Comparison of ENCODE assay signal across 17 cellular contexts in genomic region chr10:27022048-27022447, GRCh38.
DNase-seq lines count a peak whose midpoint lies in the region; ATAC-seq and TF ChIP-seq lines count a peak whose summit lies in the region.
"Had no signal": no experiment of that assay in that cellular context is flagged by ENCODE, and none has a peak within 500 bp of the region (broad histone marks: within the 10 kb centered on the region; RNA-seq: fewer than 3 reads in every experiment).

No MANE protein-coding gene starts in this region.

- no peaks in the 10 kb centered on the region for H3K36me3 ChIP-seq in CD8-positive, alpha-beta memory T cell (ENCODE audit: insufficient read depth, low read length)
- H3K36me3 ChIP-seq: BLaER1 had no signal

- no peak for TF ChIP-seq CTCF in activated CD8-positive, alpha-beta T cell treated with anti-CD3 and anti-CD28 coated beads for 36 hours (IDR thresholded peaks at IDR 0.05)
- TF ChIP-seq CTCF in H9 (conservative IDR thresholded peaks at IDR 0.05) (peak; percentile 48; the same call in 2 of the 3 replicates), epithelial cell of proximal tubule (conservative IDR thresholded peaks at IDR 0.05; ENCODE audit: low read depth, low read length) (peak; percentile 12)

- no peaks in the 10 kb centered on the region for H3K27me3 Mint-ChIP-seq in activated CD8-positive, alpha-beta T cell treated with anti-CD3 and anti-CD28 coated beads, Interleukin-2, amount 10 ng/mL, durations not matched to agents 7 days and 5 days (ENCODE audit: low read depth)
- H3K27me3 Mint-ChIP-seq in activated CD8-positive, alpha-beta T cell treated with anti-CD3 and anti-CD28 coated beads for 36 hours, result no peaks in the 10 kb centered on the region
- H3K27me3 Mint-ChIP-seq in H9 (ENCODE audit: low read depth), result no peaks in the 10 kb centered on the region; the same call in 1 of the 2 replicates
- no peaks in the 10 kb centered on the region for H3K27me3 Mint-ChIP-seq in CD8-positive, alpha-beta memory T cell

- H3K27ac Mint-ChIP-seq in activated CD8-positive, alpha-beta T cell treated with anti-CD3 and anti-CD28 coated beads, Interleukin-2, amount 10 ng/mL, durations not matched to agents 7 days and 5 days, result peak overlapping the region; percentile 43
- H3K27ac Mint-ChIP-seq in activated CD8-positive, alpha-beta T cell treated with anti-CD3 and anti-CD28 coated beads for 36 hours, result no peak overlapping the region
- peak overlapping the region in 1 of 3 experiments; percentile 26; a peak in 1 of 7 replicates for H3K27ac Mint-ChIP-seq in H9
- peak overlapping the region in 1 of 8 donors; percentile 30 for H3K27ac Mint-ChIP-seq in CD8-positive, alpha-beta memory T cell

- no peak overlapping the region for H3K9ac ChIP-seq in H9 (ENCODE audit: extremely low read depth, insufficient read length, low read length)
- H3K9ac ChIP-seq: BLaER1, KMS-11 had no signal

- H2BK20ac ChIP-seq in H9 (ENCODE audit: low read depth, low read length, poor library complexity, severe bottlenecking), result no peak overlapping the region

- no peaks in the 10 kb centered on the region for H4K20me1 ChIP-seq in H9 (ENCODE audit: control insufficient read depth, insufficient read depth, insufficient read length)
- H4K20me1 ChIP-seq: BLaER1 had no signal

- POLR2A ChIA-PET in activated CD8-positive, alpha-beta T cell treated with anti-CD3 and anti-CD28 coated beads, Interleukin-2, amount 10 ng/mL, durations not matched to agents 7 days and 5 days (lab: Charles Lee), result no interaction called here
- POLR2A ChIA-PET in activated CD8-positive, alpha-beta T cell treated with anti-CD3 and anti-CD28 coated beads for 36 hours (lab: Charles Lee), result no interaction called here
- POLR2A ChIA-PET in CD8-positive, alpha-beta memory T cell (lab: Charles Lee), result no interaction called here

- H2AFZ ChIP-seq in H9 (ENCODE audit: low read length), result no peak overlapping the region

- H3K9me3 ChIP-seq in H9 (ENCODE audit: control insufficient read depth, low read depth, low read length), result no peaks in the 10 kb centered on the region
- no peaks in the 10 kb centered on the region for H3K9me3 ChIP-seq in CD8-positive, alpha-beta memory T cell (ENCODE audit: low read length)
- H3K9me3 ChIP-seq: BLaER1, HAP-1, SJCRH30 had no signal

- H2BK15ac ChIP-seq in H9 (ENCODE audit: low read depth, low read length), result no peak overlapping the region

- no peak for ATAC-seq in activated CD8-positive, alpha-beta T cell treated with anti-CD3 and anti-CD28 coated beads, Interleukin-2, amount 10 ng/mL, durations not matched to agents 7 days and 5 days
- no peak for ATAC-seq in activated CD8-positive, alpha-beta T cell treated with anti-CD3 and anti-CD28 coated beads for 36 hours
- ATAC-seq in HG03095 (IDR thresholded peaks at IDR 0.05; ENCODE audit: unreplicated experiment), result no peak

- no CpG with 5 or more reads among the region's 2 CpGs for WGBS in H9 (ENCODE audit: extremely low coverage, insufficient read length, low lambda C conversion rate)

- no peak overlapping the region for H2AK5ac ChIP-seq in H9 (ENCODE audit: insufficient read length, low read length)

- no peak overlapping the region for H3K14ac ChIP-seq in H9 (ENCODE audit: insufficient read depth, low read length)

- no peak overlapping the region for H3K4ac ChIP-seq in H9 (ENCODE audit: low read depth, low read length)

- no peak overlapping the region for H3K4me3 Mint-ChIP-seq in activated CD8-positive, alpha-beta T cell treated with anti-CD3 and anti-CD28 coated beads, Interleukin-2, amount 10 ng/mL, durations not matched to agents 7 days and 5 days
- H3K4me3 Mint-ChIP-seq in activated CD8-positive, alpha-beta T cell treated with anti-CD3 and anti-CD28 coated beads for 36 hours, result no peak overlapping the region
- no peak overlapping the region for H3K4me3 Mint-ChIP-seq in H9
- no peak overlapping the region for H3K4me3 Mint-ChIP-seq in CD8-positive, alpha-beta memory T cell

- H2BK12ac ChIP-seq in H9 (ENCODE audit: insufficient read length, low read depth, low read length), result no peak overlapping the region

- H3K9me3 Mint-ChIP-seq in activated CD8-positive, alpha-beta T cell treated with anti-CD3 and anti-CD28 coated beads, Interleukin-2, amount 10 ng/mL, durations not matched to agents 7 days and 5 days (ENCODE audit: insufficient read depth), result no peaks in the 10 kb centered on the region
- no peaks in the 10 kb centered on the region for H3K9me3 Mint-ChIP-seq in activated CD8-positive, alpha-beta T cell treated with anti-CD3 and anti-CD28 coated beads for 36 hours
- no peaks in the 10 kb centered on the region for H3K9me3 Mint-ChIP-seq in H9
- H3K9me3 Mint-ChIP-seq in CD8-positive, alpha-beta memory T cell, result no peaks in the 10 kb centered on the region

- H3K4me2 ChIP-seq in H9 (ENCODE audit: insufficient read depth, insufficient read length, low read length), result no peak overlapping the region
- H3K4me2 ChIP-seq: BLaER1, KMS-11 had no signal

- H3K23me2 ChIP-seq in H9 (ENCODE audit: insufficient read length, low read depth, low read length, poor library complexity, severe bottlenecking), result no peaks in the 10 kb centered on the region

- no peak overlapping the region for H2BK120ac ChIP-seq in H9 (ENCODE audit: low read depth, low read length, poor library complexity, severe bottlenecking)

- no peak overlapping the region for H3K18ac ChIP-seq in H9 (ENCODE audit: insufficient read length, low read depth, low read length)

- H4K91ac ChIP-seq in H9 (ENCODE audit: insufficient read length, low read depth, low read length), result no peak overlapping the region

- no peaks in the 10 kb centered on the region for H3K79me2 ChIP-seq in H9 (ENCODE audit: insufficient read depth, low read length)

- no peak overlapping the region for H4K8ac ChIP-seq in H9 (replicated peaks; ENCODE audit: insufficient read length, low read depth, low read length)

- no peak overlapping the region for H3K27ac ChIP-seq in H9 (ENCODE audit: insufficient read length, low read depth, low read length)
- no peak overlapping the region for H3K27ac ChIP-seq in CD8-positive, alpha-beta memory T cell (ENCODE audit: low read depth, low read length)
- H3K27ac ChIP-seq: BLaER1, HL-60, KMS-11, SJCRH30 had no signal

- CTCF ChIA-PET in activated CD8-positive, alpha-beta T cell treated with anti-CD3 and anti-CD28 coated beads, Interleukin-2, amount 10 ng/mL, durations not matched to agents 7 days and 5 days (lab: Charles Lee), result interaction anchor here (1.0 to 1.1 kb wide), 2 partner anchors 10 to 12 kb away, joined by 3 to 4 read pairs; no protein-coding TSS in a partner anchor
- CTCF ChIA-PET in activated CD8-positive, alpha-beta T cell treated with anti-CD3 and anti-CD28 coated beads for 36 hours (lab: Charles Lee), result interaction anchor here (0.7 kb wide), 1 partner anchor 97 kb away, joined by 5 read pairs; no protein-coding TSS in a partner anchor
- CTCF ChIA-PET in CD8-positive, alpha-beta memory T cell (lab: Charles Lee), result no interaction called here

- no peak overlapping the region for H3K4me3 ChIP-seq in epithelial cell of proximal tubule (ENCODE audit: low read depth, low read length)
- H3K4me3 ChIP-seq in CD8-positive, alpha-beta memory T cell (ENCODE audit: low read length), result no peak overlapping the region
- H3K4me3 ChIP-seq: BLaER1, HAP-1, SJCRH30 had no signal

- intact Hi-C loops in activated CD8-positive, alpha-beta T cell treated with anti-CD3 and anti-CD28 coated beads for 36 hours (cut with micrococcal nuclease), result no loop called here

- no peaks in the 10 kb centered on the region for H3K27me3 ChIP-seq in H9 (ENCODE audit: insufficient read depth, low read length)
- no peaks in the 10 kb centered on the region for H3K27me3 ChIP-seq in CD8-positive, alpha-beta memory T cell (ENCODE audit: insufficient read depth, low read length, poor library complexity, severe bottlenecking)
- H3K27me3 ChIP-seq: BLaER1, SJCRH30 had no signal

- peaks cover 32% of the 10 kb centered on the region for H3K36me3 Mint-ChIP-seq in activated CD8-positive, alpha-beta T cell treated with anti-CD3 and anti-CD28 coated beads, Interleukin-2, amount 10 ng/mL, durations not matched to agents 7 days and 5 days (ENCODE audit: low read depth)
- peaks cover 17% of the 10 kb centered on the region for H3K36me3 Mint-ChIP-seq in activated CD8-positive, alpha-beta T cell treated with anti-CD3 and anti-CD28 coated beads for 36 hours (ENCODE audit: low read depth)
- H3K36me3 Mint-ChIP-seq in H9 (ENCODE audit: insufficient read depth in 1 of 3, low read depth in 3 of 3), result peaks cover 5 to 24% (median 10%) of the 10 kb centered on the region in 3 experiments; a peak in 6 of 7 replicates
- peaks cover 11 to 40% (median 15%) of the 10 kb centered on the region in 3 donors for H3K36me3 Mint-ChIP-seq in CD8-positive, alpha-beta memory T cell

- no peak overlapping the region for H4K5ac ChIP-seq in H9 (ENCODE audit: insufficient read length, low read depth, low read length)

- no peaks in the 10 kb centered on the region for H3K79me1 ChIP-seq in H9 (ENCODE audit: insufficient read depth, low read depth, low read length, poor library complexity, severe bottlenecking)

- H3K4me1 ChIP-seq in H9 (ENCODE audit: insufficient read depth, low read length), result no peaks in the 10 kb centered on the region; the same call in 1 of the 2 replicates
- H3K4me1 ChIP-seq in CD8-positive, alpha-beta memory T cell (ENCODE audit: insufficient read depth, low read length), result peaks cover 14% of the 10 kb centered on the region
- H3K4me1 ChIP-seq: SJCRH30 had no signal

- H3K56ac ChIP-seq in H9 (ENCODE audit: insufficient read length, low read depth, low read length), result no peak overlapping the region

- no peak overlapping the region for H3K23ac ChIP-seq in H9 (ENCODE audit: insufficient read length, low read depth, low read length)

- DNase-seq in activated CD8-positive, alpha-beta T cell treated with anti-CD3 and anti-CD28 coated beads, Interleukin-2, amount 10 ng/mL, durations not matched to agents 7 days and 5 days, result no peak
- DNase-seq in activated CD8-positive, alpha-beta T cell treated with anti-CD3 and anti-CD28 coated beads for 36 hours, result no peak
- no peak for DNase-seq in H9
- DNase-seq in epithelial cell of proximal tubule (ENCODE audit: low read depth), result no peak
- no peak for DNase-seq in mucosa of gallbladder (ENCODE audit: low spot score)
- DNase-seq in CD8-positive, alpha-beta memory T cell, result no peak
- DNase-seq: DMS79, NCI-H1417, NCI-H1930, NCI-H345, NCI-H524 treated with DMSO at 0.1 percent for 48 hours, SJCRH30 had no signal

- H3T11ph ChIP-seq in H9 (ENCODE audit: low read length), result no peak overlapping the region

- H3K4me1 Mint-ChIP-seq in activated CD8-positive, alpha-beta T cell treated with anti-CD3 and anti-CD28 coated beads, Interleukin-2, amount 10 ng/mL, durations not matched to agents 7 days and 5 days (ENCODE audit: low read depth), result peaks cover 12% of the 10 kb centered on the region
- peaks cover 14% of the 10 kb centered on the region for H3K4me1 Mint-ChIP-seq in activated CD8-positive, alpha-beta T cell treated with anti-CD3 and anti-CD28 coated beads for 36 hours (ENCODE audit: low read depth)
- peaks cover 12 to 20% of the 10 kb centered on the region in 2 experiments for H3K4me1 Mint-ChIP-seq in H9
- H3K4me1 Mint-ChIP-seq in CD8-positive, alpha-beta memory T cell, result peaks cover 8 to 20% (median 9%) of the 10 kb centered on the region in 3 donors

- H2BK5ac ChIP-seq in H9 (ENCODE audit: insufficient read length, low read length), result no peak overlapping the region
